16 cellular contexts compared by ENCODE assay signal in the genomic region with DNA sequence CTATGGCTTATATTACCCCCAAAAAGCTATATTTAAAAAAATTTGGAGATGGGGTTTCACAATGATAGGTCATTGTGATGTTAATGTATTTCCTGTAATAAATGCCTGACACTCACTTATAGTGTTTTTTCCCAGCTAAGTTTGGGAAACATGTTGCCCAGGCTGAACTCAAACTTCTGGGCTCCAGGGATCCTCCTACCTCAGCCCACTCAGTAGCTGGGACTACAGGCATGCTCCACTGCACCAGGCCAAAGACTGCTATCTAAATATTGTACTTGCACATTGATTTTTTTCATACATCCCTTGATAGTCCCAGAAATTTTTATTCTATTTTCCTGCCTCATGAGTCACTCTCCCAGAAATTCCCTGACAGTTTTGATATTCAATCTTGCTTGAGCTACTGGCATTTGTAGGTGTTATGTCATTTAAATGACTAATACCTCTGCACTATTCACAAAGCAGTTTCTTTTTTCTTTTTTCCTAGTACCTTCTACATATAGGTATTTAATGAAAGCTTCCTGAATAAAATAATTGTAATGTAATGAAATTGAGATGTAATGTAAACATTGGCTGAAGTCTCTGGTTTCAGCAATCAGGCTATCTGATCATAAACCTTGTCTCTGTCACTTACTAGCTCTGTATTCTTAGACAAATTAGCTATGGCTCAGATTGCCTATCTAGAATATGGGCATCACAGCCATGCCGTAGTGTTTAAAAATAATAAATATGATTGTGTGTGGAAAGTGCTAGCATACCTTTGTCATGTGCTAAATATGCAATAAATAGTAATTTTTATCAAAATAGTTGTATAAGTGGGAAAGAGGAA.
A peak's percentile ranks its signal among the peaks of the same experiment; 100 is the strongest.
DNase-seq lines count a peak whose midpoint lies in the region; ATAC-seq lines count a peak whose summit lies in the region.
"Had no signal": no experiment of that assay in that cellular context is flagged by ENCODE, and none has a peak within 500 bp of the region (broad histone marks: within the 10 kb centered on the region; RNA-seq: fewer than 3 reads in every experiment).

No MANE protein-coding gene starts in this region.

- H3K18ac ChIP-seq in mesenchymal stem cell (ENCODE audit: low read depth in 1 of 2, low read length in 2 of 2) = peak overlapping the region; percentile 62 to 75

- H3K4me3 ChIP-seq in adipocyte (ENCODE audit: low read length) = no peak overlapping the region
- H3K4me3 ChIP-seq in mesenchymal stem cell (ENCODE audit: insufficient read depth in 1 of 2, low read depth in 1 of 2, low read length in 2 of 2) = no peak overlapping the region
- H3K4me3 ChIP-seq: breast epithelium, ovary, uterus had no signal

- H3K9me3 Mint-ChIP-seq in activated T-cell treated with anti-CD3 and anti-CD28 coated beads, Interleukin-2, amount 50 U/mL, for 72 hours = peaks cover 1 to 10% of the 10 kb centered on the region in 2 donors

- H3K27ac ChIP-seq in mesenchymal stem cell (ENCODE audit: low read length, poor library complexity, severe bottlenecking) = peak overlapping the region; percentile 30
- H3K27ac ChIP-seq: breast epithelium, ovary, uterus had no signal

- H2BK12ac ChIP-seq in mesenchymal stem cell (ENCODE audit: low read length in 2 of 2) = no peak overlapping the region

- H3K4me1 ChIP-seq in adipocyte (ENCODE audit: control insufficient read depth, insufficient read depth, low read length) (no peaks in the 10 kb centered on the region), mesenchymal stem cell (ENCODE audit: control insufficient read depth, insufficient read depth, low read depth, low read length) (peaks cover 2% of the 10 kb centered on the region)
- H3K4me1 ChIP-seq: breast epithelium, uterus had no signal

- H3K14ac ChIP-seq in mesenchymal stem cell (ENCODE audit: low read length in 2 of 2) = no peak overlapping the region

- H3K9ac ChIP-seq in adipocyte (ENCODE audit: low read length) (no peak overlapping the region), mesenchymal stem cell (ENCODE audit: low read length) (no peak overlapping the region)

- no peak overlapping the region for H2AFZ ChIP-seq in mesenchymal stem cell (ENCODE audit: low read depth, low read length)

- DNase-seq in DMS153 (lab: John Stamatoyannopoulos, UW) (peak; percentile 75), M059J (ENCODE audit: low read depth) (peak; percentile 59), adipocyte (ENCODE audit: low read depth) (peak; percentile 6), mesenchymal stem cell (peak; percentile 69), NCI-H1048 (lab: John Stamatoyannopoulos, UW) (no peak)
- no peak for DNase-seq in activated T-cell treated with anti-CD3 and anti-CD28 coated beads, Interleukin-2, amount 50 U/mL, for 72 hours
- DNase-seq in effector CD4-positive, alpha-beta T cell = no peak
- DNase-seq: activated CD4-positive, CD25-positive, alpha-beta regulatory T cell; activated CD8-positive, alpha-beta T cell treated with anti-CD3 and anti-CD28 coated beads, Interleukin-2, amount 10 ng/mL, durations not matched to agents 7 days and 5 days; activated naive CD8-positive, alpha-beta T cell treated with anti-CD3 and anti-CD28 coated beads for 36 hours; NCI-H226; ovary; T-helper 2 cell; uterus had no signal

- no peak overlapping the region for H3K27ac Mint-ChIP-seq in activated T-cell treated with anti-CD3 and anti-CD28 coated beads, Interleukin-2, amount 50 U/mL, for 72 hours
- H3K27ac Mint-ChIP-seq: activated CD8-positive, alpha-beta T cell treated with anti-CD3 and anti-CD28 coated beads, Interleukin-2, amount 10 ng/mL, durations not matched to agents 7 days and 5 days; activated naive CD8-positive, alpha-beta T cell treated with anti-CD3 and anti-CD28 coated beads for 36 hours had no signal

- H2BK5ac ChIP-seq in mesenchymal stem cell (ENCODE audit: low read depth, low read length, poor library complexity, severe bottlenecking) = no peak overlapping the region

- no peak overlapping the region for H2AK5ac ChIP-seq in mesenchymal stem cell (ENCODE audit: low read length, severe bottlenecking)

- no peaks in the 10 kb centered on the region for H3K36me3 ChIP-seq in adipocyte (ENCODE audit: control insufficient read depth, insufficient read depth, low read length, severe bottlenecking)
- H3K36me3 ChIP-seq in mesenchymal stem cell (ENCODE audit: control insufficient read depth in 1 of 2, insufficient read depth in 2 of 2, low read depth in 1 of 2, low read length in 2 of 2) = no peaks in the 10 kb centered on the region
- H3K36me3 ChIP-seq: breast epithelium, ovary, uterus had no signal

- no peaks in the 10 kb centered on the region for H3K4me1 Mint-ChIP-seq in activated T-cell treated with anti-CD3 and anti-CD28 coated beads, Interleukin-2, amount 50 U/mL, for 72 hours (ENCODE audit: low read depth)
- H3K4me1 Mint-ChIP-seq: activated naive CD8-positive, alpha-beta T cell treated with anti-CD3 and anti-CD28 coated beads for 36 hours had no signal

- no peak overlapping the region for H3K23ac ChIP-seq in mesenchymal stem cell (ENCODE audit: low read length in 2 of 2)

- H3K9me3 ChIP-seq in adipocyte (ENCODE audit: control insufficient read depth, low read length) (peaks cover 3% of the 10 kb centered on the region), mesenchymal stem cell (ENCODE audit: control insufficient read depth, low read length) (peaks cover 8% of the 10 kb centered on the region)
- H3K9me3 ChIP-seq: breast epithelium, ovary, uterus had no signal

- ATAC-seq in activated T-cell treated with anti-CD3 and anti-CD28 coated beads, Interleukin-2, amount 50 U/mL, for 72 hours (replicated peaks in 1 of 2) = no peak
- no peak for ATAC-seq in GM18909 (IDR thresholded peaks at IDR 0.05; ENCODE audit: poor library complexity, unreplicated experiment)
- ATAC-seq: activated CD8-positive, alpha-beta T cell treated with anti-CD3 and anti-CD28 coated beads, Interleukin-2, amount 10 ng/mL, durations not matched to agents 7 days and 5 days had no signal

- H3K27me3 ChIP-seq in adipocyte (replicated peaks; ENCODE audit: control insufficient read depth, insufficient read depth, low read length) = no peaks in the 10 kb centered on the region
- no peaks in the 10 kb centered on the region for H3K27me3 ChIP-seq in mesenchymal stem cell (ENCODE audit: control insufficient read depth in 1 of 2, insufficient read depth in 1 of 2, low read length in 2 of 2)
- H3K27me3 ChIP-seq: breast epithelium, ovary had no signal

- no peak overlapping the region for H3K4me2 ChIP-seq in mesenchymal stem cell (ENCODE audit: low read length, poor library complexity, severe bottlenecking)

- H4K8ac ChIP-seq in mesenchymal stem cell (ENCODE audit: low read length) = no peak overlapping the region

- H3K79me1 ChIP-seq in mesenchymal stem cell (replicated peaks; ENCODE audit: low read length, poor library complexity, severe bottlenecking) = no peaks in the 10 kb centered on the region

- peak overlapping the region in 1 of 2 experiments; percentile 61 for H3K4ac ChIP-seq in mesenchymal stem cell (ENCODE audit: low read depth in 1 of 2, low read length in 2 of 2)

- peaks cover 0 to 2% of the 10 kb centered on the region in 2 donors for H3K36me3 Mint-ChIP-seq in activated T-cell treated with anti-CD3 and anti-CD28 coated beads, Interleukin-2, amount 50 U/mL, for 72 hours (ENCODE audit: insufficient read depth in 2 of 2)
- H3K36me3 Mint-ChIP-seq: activated naive CD8-positive, alpha-beta T cell treated with anti-CD3 and anti-CD28 coated beads for 36 hours had no signal

- H3K27me3 Mint-ChIP-seq in activated T-cell treated with anti-CD3 and anti-CD28 coated beads, Interleukin-2, amount 50 U/mL, for 72 hours (ENCODE audit: low read depth) = no peaks in the 10 kb centered on the region
- H3K27me3 Mint-ChIP-seq: activated naive CD8-positive, alpha-beta T cell treated with anti-CD3 and anti-CD28 coated beads for 36 hours had no signal

- WGBS in mesenchymal stem cell = no CpG with 5 or more reads among the region's 1 CpG

- H4K91ac ChIP-seq in mesenchymal stem cell (ENCODE audit: low read length) = no peak overlapping the region

- H2BK15ac ChIP-seq in mesenchymal stem cell (ENCODE audit: low read depth, poor library complexity, severe bottlenecking) = no peak overlapping the region

- H3K4me3 Mint-ChIP-seq in activated T-cell treated with anti-CD3 and anti-CD28 coated beads, Interleukin-2, amount 50 U/mL, for 72 hours = no peak overlapping the region
- H3K4me3 Mint-ChIP-seq: activated CD8-positive, alpha-beta T cell treated with anti-CD3 and anti-CD28 coated beads, Interleukin-2, amount 10 ng/mL, durations not matched to agents 7 days and 5 days; activated naive CD8-positive, alpha-beta T cell treated with anti-CD3 and anti-CD28 coated beads for 36 hours had no signal

- H2BK120ac ChIP-seq in mesenchymal stem cell (ENCODE audit: low read depth, low read length) = no peak overlapping the region

Comparison
In these comparisons a context has a peak if more than half of its experiments do, and no peak if none do; other contexts are left out.
1. DNase-seq: peak in DMS153 (single experiment), M059J (single experiment), adipocyte (single experiment) and mesenchymal stem cell (single experiment); none in activated T-cell treated with anti-CD3 and anti-CD28 coated beads, Interleukin-2, amount 50 U/mL, for 72 hours (0 of 2), effector CD4-positive, alpha-beta T cell (single experiment) and NCI-H1048 (single experiment).